ENCODE assay signal across 23 cellular contexts in the genomic region with DNA sequence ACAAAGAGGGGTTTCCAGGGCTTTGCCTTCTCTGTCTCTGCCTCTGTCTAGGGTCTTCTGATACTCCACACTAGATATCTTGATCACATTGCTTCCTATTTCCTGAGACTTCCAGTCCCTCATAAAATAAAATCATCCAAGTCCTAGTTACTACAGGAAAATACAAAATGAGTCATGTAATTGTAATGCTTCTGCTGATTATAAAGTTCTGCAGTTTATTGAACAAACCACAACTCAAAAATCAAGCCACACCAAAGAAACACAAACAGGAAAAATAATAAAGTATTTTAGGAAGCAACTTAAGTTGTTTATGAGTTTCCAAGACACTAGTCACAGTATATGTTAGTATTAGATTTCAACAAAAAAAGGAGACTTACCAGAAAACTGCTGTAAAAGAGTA.
DNase-seq lines count a peak whose midpoint lies in the region; ATAC-seq, FAIRE-seq and TF ChIP-seq lines count a peak whose summit lies in the region.
"Had no signal": no experiment of that assay in that cellular context is flagged by ENCODE, and none has a peak within 500 bp of the region (broad histone marks: within the 10 kb centered on the region; RNA-seq: fewer than 3 reads in every experiment).

No MANE protein-coding gene starts in this region.

- H3K79me2 ChIP-seq in astrocyte (ENCODE audit: insufficient read depth, low read length) = no peaks in the 10 kb centered on the region

- DNase-seq in HS-5 (ENCODE audit: low read depth) = peak; percentile 11
- no peak for DNase-seq in astrocyte (ENCODE audit: low read depth)
- DNase-seq in fibroblast of gingiva (ENCODE audit: low read depth) = peak; percentile 1
- DNase-seq in retinal pigment epithelial cell (ENCODE audit: low read depth) = peak; percentile 5
- DNase-seq in nephron progenitor cell = no peak
- no peak for DNase-seq in natural killer cell
- no peak for DNase-seq in immature natural killer cell
- DNase-seq: Calu3; CD8-positive, alpha-beta T cell; DMS53; EL; HFFc6; NCI-H1417 treated with DMSO at 0.1 percent for 48 hours; NCI-H1930; NCI-H226; NCI-H524; RPMI8226 had no signal

- H3K4me3 ChIP-seq in astrocyte (ENCODE audit: insufficient read depth, low read depth, low read length) = no peak overlapping the region
- H3K4me3 ChIP-seq in retinal pigment epithelial cell (ENCODE audit: low read length) = no peak overlapping the region
- H3K4me3 ChIP-seq: BLaER1 treated with 17β-estradiol and CSF1 and Interleukin-3, amounts not matched to agents 10 nM and 100 nM; SJSA1 had no signal

- no peak for TF ChIP-seq CTCF in astrocyte (IDR thresholded peaks at IDR 0.05; ENCODE audit: insufficient read depth, low read depth, low read length)
- TF ChIP-seq CTCF in retinal pigment epithelial cell (conservative IDR thresholded peaks at IDR 0.05; ENCODE audit: low read depth, low read length) = no peak
- no peak for TF ChIP-seq CTCF in nephron progenitor cell (IDR thresholded peaks at IDR 0.05)
- TF ChIP-seq CTCF in natural killer cell (IDR thresholded peaks at IDR 0.05) = no peak

- H3K9me3 ChIP-seq in astrocyte (ENCODE audit: insufficient read depth, low read depth, low read length) = no peaks in the 10 kb centered on the region
- H3K9me3 ChIP-seq: SJSA1 had no signal

- no peaks in the 10 kb centered on the region for H3K27me3 Mint-ChIP-seq in astrocyte (ENCODE audit: low read depth, unreplicated experiment)
- peaks cover 4% of the 10 kb centered on the region for H3K27me3 Mint-ChIP-seq in nephron progenitor cell (ENCODE audit: low read depth, poor library complexity)
- no peaks in the 10 kb centered on the region for H3K27me3 Mint-ChIP-seq in natural killer cell (ENCODE audit: low read depth in 2 of 2)
- no peaks in the 10 kb centered on the region for H3K27me3 Mint-ChIP-seq in immature natural killer cell (ENCODE audit: low read depth in 3 of 3)

- H3K4me1 Mint-ChIP-seq in astrocyte (ENCODE audit: low read depth, unreplicated experiment) (peaks cover 5% of the 10 kb centered on the region), nephron progenitor cell (no peaks in the 10 kb centered on the region), natural killer cell (no peaks in the 10 kb centered on the region), immature natural killer cell (no peaks in the 10 kb centered on the region)

- no peak for FAIRE-seq in astrocyte (lab: Jason Lieb, UNC)
- FAIRE-seq: GM12891, GM19239, H54 had no signal

- no peaks in the 10 kb centered on the region for H4K20me1 ChIP-seq in astrocyte (ENCODE audit: insufficient read depth, low read length)
- H4K20me1 ChIP-seq: BLaER1 treated with 17β-estradiol and CSF1 and Interleukin-3, amounts not matched to agents 10 nM and 100 nM had no signal

- H3K27me3 ChIP-seq in astrocyte (ENCODE audit: insufficient read depth, low read length) = no peaks in the 10 kb centered on the region
- H3K27me3 ChIP-seq: BLaER1 treated with 17β-estradiol and CSF1 and Interleukin-3, amounts not matched to agents 10 nM and 100 nM; SJSA1 had no signal

- intact Hi-C loops in natural killer cell (cut with micrococcal nuclease) = no loop called here

- ATAC-seq in natural killer cell = no peak
- ATAC-seq: CD8-positive, alpha-beta T cell had no signal

- H3K27ac ChIP-seq in astrocyte (ENCODE audit: low read depth, low read length) = no peak overlapping the region
- H3K27ac ChIP-seq: BLaER1 treated with 17β-estradiol and CSF1 and Interleukin-3, amounts not matched to agents 10 nM and 100 nM; KMS-11; SJSA1 had no signal

- H3K9me3 Mint-ChIP-seq in astrocyte (ENCODE audit: unreplicated experiment) (no peaks in the 10 kb centered on the region), nephron progenitor cell (no peaks in the 10 kb centered on the region), natural killer cell (peaks cover 5 to 9% of the 10 kb centered on the region in 2 donors), immature natural killer cell (peaks cover 8 to 47% (median 30%) of the 10 kb centered on the region in 6 donors)

- H3K9ac ChIP-seq in astrocyte (ENCODE audit: low read length) = no peak overlapping the region
- H3K9ac ChIP-seq: BLaER1 treated with 17β-estradiol and CSF1 and Interleukin-3, amounts not matched to agents 10 nM and 100 nM; KMS-11 had no signal

- H3K27ac Mint-ChIP-seq in astrocyte (ENCODE audit: unreplicated experiment) = peak overlapping the region; percentile 6
- H3K27ac Mint-ChIP-seq in nephron progenitor cell = no peak overlapping the region
- H3K27ac Mint-ChIP-seq in natural killer cell = no peak overlapping the region
- no peak overlapping the region for H3K27ac Mint-ChIP-seq in immature natural killer cell
- H3K27ac Mint-ChIP-seq: CD8-positive, alpha-beta T cell; HFFc6 had no signal

- H3K36me3 ChIP-seq in astrocyte (ENCODE audit: insufficient read depth, low read length) = no peaks in the 10 kb centered on the region
- H3K36me3 ChIP-seq: BLaER1 treated with 17β-estradiol and CSF1 and Interleukin-3, amounts not matched to agents 10 nM and 100 nM; SJSA1 had no signal

- H2AFZ ChIP-seq in astrocyte (ENCODE audit: low read depth, low read length) = no peak overlapping the region

- H3K4me1 ChIP-seq in astrocyte (ENCODE audit: insufficient read depth, low read length) = no peaks in the 10 kb centered on the region
- H3K4me1 ChIP-seq: BLaER1 treated with 17β-estradiol and CSF1 and Interleukin-3, amounts not matched to agents 10 nM and 100 nM; SJSA1 had no signal

- H3K4me3 Mint-ChIP-seq in astrocyte (ENCODE audit: unreplicated experiment) (no peak overlapping the region), nephron progenitor cell (no peak overlapping the region), natural killer cell (no peak overlapping the region), immature natural killer cell (no peak overlapping the region)
- H3K4me3 Mint-ChIP-seq: CD8-positive, alpha-beta T cell; HFFc6 had no signal

- H3K36me3 Mint-ChIP-seq in astrocyte (ENCODE audit: low read depth, unreplicated experiment) = no peaks in the 10 kb centered on the region
- H3K36me3 Mint-ChIP-seq in nephron progenitor cell (ENCODE audit: low read depth) = no peaks in the 10 kb centered on the region
- H3K36me3 Mint-ChIP-seq in natural killer cell = no peaks in the 10 kb centered on the region
- no peaks in the 10 kb centered on the region for H3K36me3 Mint-ChIP-seq in immature natural killer cell
- H3K36me3 Mint-ChIP-seq: CD8-positive, alpha-beta T cell had no signal

- no peak overlapping the region for H3K4me2 ChIP-seq in astrocyte (ENCODE audit: low read length)
- H3K4me2 ChIP-seq: BLaER1 treated with 17β-estradiol and CSF1 and Interleukin-3, amounts not matched to agents 10 nM and 100 nM; KMS-11 had no signal

Comparison
In these comparisons a context has a peak if more than half of its experiments do, and no peak if none do; other contexts are left out.
1. DNase-seq: peak in HS-5 (single experiment), fibroblast of gingiva (single experiment) and retinal pigment epithelial cell (single experiment); none in astrocyte (single experiment), nephron progenitor cell (single experiment), natural killer cell (single experiment) and immature natural killer cell (0 of 3).